In the genomic region with DNA sequence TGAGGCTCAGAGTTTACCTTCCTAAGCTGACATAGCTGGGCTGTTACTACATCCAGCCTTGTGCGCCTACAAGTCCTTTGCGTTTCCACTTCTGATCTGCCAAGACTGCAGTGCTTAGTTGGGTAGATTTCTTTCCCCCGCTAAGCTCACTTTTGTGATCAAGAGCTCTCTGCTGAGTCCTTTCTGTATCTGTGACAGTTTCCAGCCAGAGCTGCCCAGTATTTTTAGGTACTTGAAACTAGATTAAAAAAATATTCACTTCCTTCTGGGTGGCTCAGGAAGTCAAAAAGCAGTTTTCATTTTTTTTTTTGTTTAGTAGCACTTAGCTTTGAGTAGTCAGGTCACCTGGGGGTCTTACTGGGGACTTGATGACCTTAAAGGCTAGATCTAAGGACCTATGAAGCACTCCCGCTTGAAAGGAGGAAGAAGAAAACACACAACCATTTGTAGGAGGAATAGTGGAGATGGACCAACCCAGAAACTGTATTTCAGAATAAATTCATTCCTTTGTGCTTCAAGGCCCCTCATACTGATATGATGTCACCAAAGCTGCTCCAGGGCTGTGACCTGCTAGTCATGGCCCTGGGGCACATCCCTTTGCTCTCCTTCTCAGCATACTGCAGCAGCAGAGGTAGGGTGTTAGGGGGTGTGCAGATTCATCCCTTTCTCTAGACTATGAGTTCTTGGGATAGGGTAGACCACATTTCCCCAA, we compare ENCODE assay signal across 13 cellular contexts.
DNase-seq lines count a peak whose midpoint lies in the region; TF ChIP-seq lines count a peak whose summit lies in the region.
"Had no signal": no experiment of that assay in that cellular context is flagged by ENCODE, and none has a peak within 500 bp of the region (broad histone marks: within the 10 kb centered on the region; RNA-seq: fewer than 3 reads in every experiment).

No MANE protein-coding gene starts in this region.

- peak overlapping the region; percentile 74 for H3K4me2 ChIP-seq in MM.1S (ENCODE audit: low read depth, low read length)

- H3K4me3 ChIP-seq in MM.1S (ENCODE audit: low read length) (peak overlapping the region; percentile 28), transverse colon (no peak overlapping the region)
- H3K4me3 ChIP-seq: coronary artery had no signal

- peak overlapping the region; percentile 48 for H3K27ac Mint-ChIP-seq in dendritic cell treated with granulocyte-macrophage colony-stimulating factor and Interleukin-4, amounts not matched to agents 40 ng/mL and 50 ng/mL, for 4 days
- H3K27ac Mint-ChIP-seq: activated naive CD4-positive, alpha-beta T cell treated with anti-CD3 and anti-CD28 coated beads, Interleukin-2, amount 10 ng/mL, durations not matched to agents 7 days and 5 days; CD4-positive, alpha-beta memory T cell; T-cell had no signal

- no peak overlapping the region for H3K4me3 Mint-ChIP-seq in dendritic cell treated with granulocyte-macrophage colony-stimulating factor and Interleukin-4, amounts not matched to agents 40 ng/mL and 50 ng/mL, for 4 days
- H3K4me3 Mint-ChIP-seq: activated naive CD4-positive, alpha-beta T cell treated with anti-CD3 and anti-CD28 coated beads, Interleukin-2, amount 10 ng/mL, durations not matched to agents 7 days and 5 days; CD4-positive, alpha-beta memory T cell; T-cell had no signal

- H3K79me2 ChIP-seq in MM.1S (ENCODE audit: low read length), result no peaks in the 10 kb centered on the region

- peak overlapping the region; percentile 35; the same call in 1 of the 2 replicates for H2AFZ ChIP-seq in MM.1S (ENCODE audit: low read length)

- no peaks in the 10 kb centered on the region for H3K9me3 Mint-ChIP-seq in dendritic cell treated with granulocyte-macrophage colony-stimulating factor and Interleukin-4, amounts not matched to agents 40 ng/mL and 50 ng/mL, for 4 days
- H3K9me3 Mint-ChIP-seq: activated naive CD4-positive, alpha-beta T cell treated with anti-CD3 and anti-CD28 coated beads, Interleukin-2, amount 10 ng/mL, durations not matched to agents 7 days and 5 days; CD4-positive, alpha-beta memory T cell; T-cell had no signal

- in situ Hi-C loops in GM18951 (cut with MboI; ENCODE audit: low sequenced_read_pairs, unreplicated experiment) (no loop called here), transverse colon (cut with MboI; ENCODE audit: low pct_ligation_motif_present in 1 of 4, low pct_unique_long_range_greater_than_20kb in 1 of 4, low sequenced_read_pairs in 3 of 4) (no loop called here)

- TF ChIP-seq POLR2A in GM18951 (IDR thresholded peaks at IDR 0.05; ENCODE audit: extremely low read depth, insufficient read depth, insufficient read length), result peak; percentile 30
- TF ChIP-seq POLR2A in transverse colon (IDR thresholded peaks at IDR 0.05), result no peak

- POLR2A ChIA-PET in GM10248 (lab: Yijun Ruan, JAX), result no interaction called here

- H3K36me3 ChIP-seq in MM.1S (replicated peaks; ENCODE audit: insufficient read depth, low read length) (no peaks in the 10 kb centered on the region), transverse colon (no peaks in the 10 kb centered on the region)

- H3K9me3 ChIP-seq in MM.1S (replicated peaks; ENCODE audit: insufficient read depth, low read length), result no peaks in the 10 kb centered on the region
- no peaks in the 10 kb centered on the region for H3K9me3 ChIP-seq in transverse colon

- H3K27me3 ChIP-seq in MM.1S (replicated peaks; ENCODE audit: insufficient read depth, low read length) (no peaks in the 10 kb centered on the region), transverse colon (peaks cover 3% of the 10 kb centered on the region)

- H3K36me3 Mint-ChIP-seq in dendritic cell treated with granulocyte-macrophage colony-stimulating factor and Interleukin-4, amounts not matched to agents 40 ng/mL and 50 ng/mL, for 4 days (ENCODE audit: low read depth), result no peaks in the 10 kb centered on the region
- H3K36me3 Mint-ChIP-seq: activated naive CD4-positive, alpha-beta T cell treated with anti-CD3 and anti-CD28 coated beads, Interleukin-2, amount 10 ng/mL, durations not matched to agents 7 days and 5 days; CD4-positive, alpha-beta memory T cell; T-cell had no signal

- H3K27me3 Mint-ChIP-seq in dendritic cell treated with granulocyte-macrophage colony-stimulating factor and Interleukin-4, amounts not matched to agents 40 ng/mL and 50 ng/mL, for 4 days, result no peaks in the 10 kb centered on the region

- peaks cover 39% of the 10 kb centered on the region for H3F3A ChIP-seq in MM.1S (ENCODE audit: insufficient read depth, low read length)

- 57 to 67% methylated on average over 3 to 4 of the region's 4 CpGs for WGBS in transverse colon (ENCODE audit: low coverage in 1 of 2), 2 donors

- peak; percentile 46 for DNase-seq in EL
- DNase-seq in MM.1S, result peak; percentile 86
- no peak for DNase-seq in transverse colon
- no peak for DNase-seq in H4 (ENCODE audit: low spot score)
- no peak for DNase-seq in GM10248 (ENCODE audit: extremely low spot score)
- DNase-seq in stimulated activated CD4-positive, alpha-beta T cell treated with anti-CD3 and anti-CD28 coated beads, Interleukin-4, amount 100 ng/mL, for 4 hours, result no peak
- DNase-seq: activated naive CD4-positive, alpha-beta T cell treated with anti-CD3 and anti-CD28 coated beads, Interleukin-2, amount 10 ng/mL, durations not matched to agents 7 days and 5 days; CD4-positive, alpha-beta memory T cell; NCI-H1417 treated with DMSO at 0.1 percent for 48 hours; T-cell had no signal

- peaks cover 46% of the 10 kb centered on the region for H3K4me1 ChIP-seq in MM.1S (ENCODE audit: low read length)
- H3K4me1 ChIP-seq in transverse colon, result peaks cover 0 to 4% (median 2%) of the 10 kb centered on the region in 4 donors

- intact Hi-C loops in dendritic cell treated with granulocyte-macrophage colony-stimulating factor and Interleukin-4, amounts not matched to agents 40 ng/mL and 50 ng/mL, for 4 days (cut with micrococcal nuclease), result no loop called here
- intact Hi-C loops in transverse colon (cut with DNase I; ENCODE audit: low total_unique reads), result no loop called here

- H3K9me2 ChIP-seq in MM.1S (replicated peaks; ENCODE audit: insufficient read depth, low read length), result no peaks in the 10 kb centered on the region

- TF ChIP-seq CTCF in MM.1S (IDR thresholded peaks at IDR 0.05; ENCODE audit: low read length), result no peak; the same call in 1 of the 2 replicates
- TF ChIP-seq CTCF in transverse colon (IDR thresholded peaks at IDR 0.05), result no peak
- TF ChIP-seq CTCF in GM10248 (IDR thresholded peaks at IDR 0.05; ENCODE audit: control extremely low read depth, extremely low read depth, low read depth, missing control alignments), result no peak

- H3K4me1 Mint-ChIP-seq in dendritic cell treated with granulocyte-macrophage colony-stimulating factor and Interleukin-4, amounts not matched to agents 40 ng/mL and 50 ng/mL, for 4 days (ENCODE audit: low read depth), result peaks cover 35% of the 10 kb centered on the region

- no peak for TF ChIP-seq EP300 in transverse colon (IDR thresholded peaks at IDR 0.05; ENCODE audit: low read depth)

- H3K27ac ChIP-seq in MM.1S (ENCODE audit: low read length) (peak overlapping the region; percentile 94), transverse colon (no peak overlapping the region)
- H3K27ac ChIP-seq: coronary artery had no signal

- CTCF ChIA-PET in GM10248 (lab: Yijun Ruan, JAX), result interaction anchor here (1.1 to 2.1 kb wide), 3 partner anchors 11 to 29 kb away, joined by 3 to 12 read pairs (median 6); no protein-coding TSS in a partner anchor

- H3K9ac ChIP-seq in MM.1S (ENCODE audit: low read length), result peak overlapping the region; percentile 49

- no peaks in the 10 kb centered on the region for H4K20me1 ChIP-seq in MM.1S (ENCODE audit: insufficient read depth, low read length)

Comparison
In these comparisons a context has a peak if more than half of its experiments do, and no peak if none do; other contexts are left out.
1. DNase-seq: peak in EL (single experiment) and MM.1S (single experiment); none in transverse colon (single experiment), H4 (single experiment), GM10248 (single experiment) and stimulated activated CD4-positive, alpha-beta T cell treated with anti-CD3 and anti-CD28 coated beads, Interleukin-4, amount 100 ng/mL, for 4 hours (0 of 2).